In genomic region chrX:152949114-152949513, GRCh38 we compare ENCODE assay signal across 31 cellular contexts. TPM values are rescaled to one million over a fixed set of nuclear protein-coding genes. Genes with fewer than 3 reads are reported as not detected.
A peak's percentile ranks its signal among the peaks of the same experiment; 100 is the strongest.
DNase-seq lines count a peak whose midpoint lies in the region; ATAC-seq, FAIRE-seq and TF ChIP-seq lines count a peak whose summit lies in the region.
"Had no signal": no experiment of that assay in that cellular context is flagged by ENCODE, and none has a peak within 500 bp of the region (broad histone marks: within the 10 kb centered on the region; RNA-seq: fewer than 3 reads in every experiment).

No MANE protein-coding gene starts in this region.

- no peak for TF ChIP-seq EP300 in sigmoid colon (IDR thresholded peaks at IDR 0.05)

- no peak for TF ChIP-seq POLR2A in sigmoid colon (IDR thresholded peaks at IDR 0.05)

- no peak for ATAC-seq in stimulated activated effector memory CD8-positive, alpha-beta T cell treated with anti-CD3 and anti-CD28 coated beads, Interleukin-12 subunit alpha, Interleukin-12 subunit beta, amount 100 ng/mL, for 72 hours
- no peak for ATAC-seq in GM21576 (IDR thresholded peaks at IDR 0.05; ENCODE audit: unreplicated experiment)
- ATAC-seq: GM12878 had no signal

- no peak overlapping the region for H3K4me3 ChIP-seq in HEK293 (ENCODE audit: low read depth, low read length)
- no peak overlapping the region for H3K4me3 ChIP-seq in sigmoid colon
- H3K4me3 ChIP-seq: BLaER1, GM12878 had no signal

- intact Hi-C loops in sigmoid colon (cut with DNase I) = loop anchor here (10.0 kb wide), 1 partner anchor 386 kb away; the partner anchor contains the start of gene ZNF275

- H3K9me3 ChIP-seq in HEK293 (ENCODE audit: control insufficient read depth, insufficient read depth, low read depth, low read length) (no peaks in the 10 kb centered on the region), sigmoid colon (no peaks in the 10 kb centered on the region)
- H3K9me3 ChIP-seq: BE2C, BLaER1 had no signal

- no peak overlapping the region for H3K4me3 Mint-ChIP-seq in stimulated activated effector memory CD8-positive, alpha-beta T cell treated with anti-CD3 and anti-CD28 coated beads, Interleukin-12 subunit alpha, Interleukin-12 subunit beta, amount 100 ng/mL, for 72 hours
- H3K4me3 Mint-ChIP-seq: CD4-positive, alpha-beta memory T cell; CD4-positive, CD25-positive, alpha-beta regulatory T cell; CD8-positive, alpha-beta memory T cell had no signal

- WGBS in sigmoid colon, 2 donors = 71 to 72% methylated on average over 4 of the region's 4 CpGs

- H3K36me3 Mint-ChIP-seq in stimulated activated effector memory CD8-positive, alpha-beta T cell treated with anti-CD3 and anti-CD28 coated beads, Interleukin-12 subunit alpha, Interleukin-12 subunit beta, amount 100 ng/mL, for 72 hours = peaks cover 6% of the 10 kb centered on the region

- H3K27ac ChIP-seq in HEK293 (ENCODE audit: extremely low read depth, low read depth, low read length) (0 out of 2 replicates have a peak overlapping the region, but pooled peaks have one; percentile 4), sigmoid colon (no peak overlapping the region)
- H3K27ac ChIP-seq: BLaER1 had no signal

- H3K27ac Mint-ChIP-seq in stimulated activated effector memory CD8-positive, alpha-beta T cell treated with anti-CD3 and anti-CD28 coated beads, Interleukin-12 subunit alpha, Interleukin-12 subunit beta, amount 100 ng/mL, for 72 hours = peak overlapping the region; percentile 61
- H3K27ac Mint-ChIP-seq: CD14-positive monocyte; CD4-positive, alpha-beta memory T cell; CD4-positive, CD25-positive, alpha-beta regulatory T cell had no signal

- H3K9me3 Mint-ChIP-seq in stimulated activated effector memory CD8-positive, alpha-beta T cell treated with anti-CD3 and anti-CD28 coated beads, Interleukin-12 subunit alpha, Interleukin-12 subunit beta, amount 100 ng/mL, for 72 hours = no peaks in the 10 kb centered on the region
- H3K9me3 Mint-ChIP-seq: CD4-positive, alpha-beta memory T cell; CD4-positive, CD25-positive, alpha-beta regulatory T cell; CD8-positive, alpha-beta memory T cell had no signal

- TF ChIP-seq CTCF in HEK293 (tag by site-specific recombination; IDR thresholded peaks at IDR 0.05) (no peak), sigmoid colon (IDR thresholded peaks at IDR 0.05) (no peak)

- POLR2A ChIA-PET in HEK293 (lab: Yijun Ruan, JAX) = no interaction called here

- DNase-seq in sigmoid colon = peak; percentile 29
- no peak for DNase-seq in stimulated activated effector memory CD8-positive, alpha-beta T cell treated with anti-CD3 and anti-CD28 coated beads, Interleukin-12 subunit alpha, Interleukin-12 subunit beta, amount 100 ng/mL, for 72 hours (ENCODE audit: low spot score in 2 of 2)
- no peak for DNase-seq in HTR-8/SVneo (ENCODE audit: insufficient read length, low spot score)
- DNase-seq: 8988T; ACHN; BE2C; C1 segment of cervical spinal cord; CD4-positive, alpha-beta memory T cell; CD4-positive, CD25-positive, alpha-beta regulatory T cell; CD8-positive, alpha-beta memory T cell; COR-L47; DMS 273 treated with DMSO at 0.1 percent for 48 hours; DMS153; DMS53; DMS79; DND-41; EL; GDM1 had no signal

- H3K4me1 ChIP-seq in HEK293 (ENCODE audit: control insufficient read depth, insufficient read depth, low read length) (0 out of 2 replicates have a peak, but pooled peaks cover 2% of the 10 kb centered on the region), sigmoid colon (no peaks in the 10 kb centered on the region)
- H3K4me1 ChIP-seq: BE2C had no signal

- CTCF ChIA-PET in HEK293 (lab: Yijun Ruan, JAX) = no interaction called here

- no peaks in the 10 kb centered on the region for H3K27me3 ChIP-seq in sigmoid colon
- H3K27me3 ChIP-seq: BE2C had no signal

- H3K36me3 ChIP-seq in HEK293 (ENCODE audit: control insufficient read depth in 2 of 2, insufficient read depth in 1 of 2, low read length in 2 of 2) (no peaks in the 10 kb centered on the region; a peak in 1 of 3 replicates), sigmoid colon (no peaks in the 10 kb centered on the region)
- H3K36me3 ChIP-seq: BE2C, BLaER1 had no signal

- FAIRE-seq in HTR-8/SVneo (lab: Jason Lieb, UNC) = no peak
- FAIRE-seq: A204.1, GM12878, GM12892, GM18507, GM19239 had no signal

- no peaks in the 10 kb centered on the region for H3K4me1 Mint-ChIP-seq in stimulated activated effector memory CD8-positive, alpha-beta T cell treated with anti-CD3 and anti-CD28 coated beads, Interleukin-12 subunit alpha, Interleukin-12 subunit beta, amount 100 ng/mL, for 72 hours
- H3K4me1 Mint-ChIP-seq: CD14-positive monocyte; CD4-positive, alpha-beta memory T cell; CD4-positive, CD25-positive, alpha-beta regulatory T cell; CD8-positive, alpha-beta memory T cell had no signal

TF ChIP-seq in HEK293, 187 proteins besides CTCF, POLR2A, EP300 and RAD21:
- no peak for TF ChIP-seq ZNF776 (tag by site-specific recombination; IDR thresholded peaks at IDR 0.05; ENCODE audit: borderline replicate concordance)
- no peak for TF ChIP-seq ZNF623 (tag by site-specific recombination; IDR thresholded peaks at IDR 0.05)
- no peak for TF ChIP-seq ZBTB11 (tag by site-specific recombination; conservative IDR thresholded peaks at IDR 0.05; ENCODE audit: low read depth)
- TF ChIP-seq ZNF140 (tag by site-specific recombination; IDR thresholded peaks at IDR 0.05) = no peak
- no peak for TF ChIP-seq MEIS1 (CRISPR knock-in tag; IDR thresholded peaks at IDR 0.05; ENCODE audit: borderline replicate concordance)
- no peak for TF ChIP-seq OSR2 (tag by site-specific recombination; IDR thresholded peaks at IDR 0.05)
- TF ChIP-seq ZNF626 (tag by site-specific recombination; IDR thresholded peaks at IDR 0.05) = no peak
- no peak for TF ChIP-seq ZNF302 (tag by site-specific recombination; IDR thresholded peaks at IDR 0.05; ENCODE audit: low read depth)
- no peak for TF ChIP-seq SP3 (tag by site-specific recombination; IDR thresholded peaks at IDR 0.05)
- no peak for TF ChIP-seq ZSCAN5A (tag by site-specific recombination; IDR thresholded peaks at IDR 0.05)
- no peak for TF ChIP-seq ZNF416 (tag by site-specific recombination; IDR thresholded peaks at IDR 0.05)
- no peak for TF ChIP-seq ZNF549 (tag by site-specific recombination; IDR thresholded peaks at IDR 0.05)
TF ChIP-seq in HEK293: peak in this region for 0.

RNA-seq across cellular contexts. Expression of gene PNMA5, which starts 44.8 kb away (rescaled TPM):
- not detected for total RNA-seq in sigmoid colon
- under 1 TPM in 1 of 3 donors, not detected in 2; 0.03 TPM for polyA plus RNA-seq in sigmoid colon
- total RNA-seq: A673; CD8-positive, alpha-beta memory T cell; Daoy; G401; GM12878 had no signal
- polyA plus RNA-seq: AG04450; CD8-positive, alpha-beta memory T cell had no signal

RNA-seq across cellular contexts. Expression of gene ZNF185, which starts 51.2 kb away (rescaled TPM):
- total RNA-seq in sigmoid colon = 1 to 10 TPM in 3 of 4 donors, under 1 TPM in 1; 0.55 to 3.8 (median 2.6) TPM
- polyA plus RNA-seq in sigmoid colon = 1 to 10 TPM; 1.8 to 4.2 (median 2.3) TPM
- total RNA-seq: G401 had no signal
